Comparison of ENCODE assay signal across 9 cellular contexts in the genomic region with DNA sequence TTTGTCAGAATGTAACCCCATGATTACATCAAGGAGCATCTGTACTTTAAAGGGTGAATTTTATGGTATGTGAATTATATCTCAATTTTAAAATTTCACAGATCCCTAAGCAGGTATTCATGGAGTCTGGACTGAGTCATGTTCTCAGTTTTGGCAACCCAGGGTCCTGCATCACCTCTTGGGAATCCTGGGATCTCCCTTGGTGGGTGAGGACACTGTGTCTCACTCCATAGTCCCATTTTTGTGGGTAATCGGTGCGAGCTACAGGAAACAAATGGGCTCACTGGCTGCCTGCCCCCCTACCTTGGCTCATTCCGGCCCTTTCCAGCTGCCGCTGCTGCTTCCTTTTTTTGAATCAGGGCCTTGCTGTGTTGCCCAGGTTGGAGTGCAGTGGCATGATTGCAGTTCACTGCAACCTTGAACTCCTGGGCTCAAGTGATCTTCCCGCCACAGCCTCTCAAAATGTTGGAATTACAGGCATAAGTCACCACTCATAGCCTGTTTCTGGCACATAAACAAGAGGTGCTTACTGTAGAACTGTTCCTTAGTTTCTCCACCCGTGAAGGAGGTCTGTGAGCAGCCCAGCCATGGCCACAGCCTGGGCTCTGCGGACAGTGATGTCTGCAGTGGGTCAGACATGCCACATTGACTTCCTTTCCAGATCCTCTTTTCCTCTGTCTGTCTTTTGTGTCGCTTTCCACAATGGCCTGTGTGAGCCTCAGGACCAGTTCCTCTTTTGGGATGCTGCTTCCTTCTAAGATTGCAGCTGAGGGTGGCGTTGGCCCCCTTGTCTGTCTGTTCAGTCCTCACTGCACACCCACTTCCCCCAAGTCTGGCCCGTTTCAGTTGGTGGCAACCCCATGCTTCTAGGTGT. TPM values are rescaled to one million over a fixed set of nuclear protein-coding genes. Genes with fewer than 3 reads are reported as not detected.
DNase-seq lines count a peak whose midpoint lies in the region; ATAC-seq, FAIRE-seq and TF ChIP-seq lines count a peak whose summit lies in the region.
"Had no signal": no experiment of that assay in that cellular context is flagged by ENCODE, and none has a peak within 500 bp of the region (broad histone marks: within the 10 kb centered on the region; RNA-seq: fewer than 3 reads in every experiment).

No MANE protein-coding gene starts in this region.

- no peaks in the 10 kb centered on the region for H3K36me3 Mint-ChIP-seq in Calu3 (ENCODE audit: insufficient read depth, unreplicated experiment)

- no peak overlapping the region for H3K27ac Mint-ChIP-seq in Calu3 (ENCODE audit: unreplicated experiment)
- H3K27ac Mint-ChIP-seq: T-helper 1 cell treated with Interleukin-12 subunit alpha and Interleukin-12 subunit beta and Interleukin-4 antibody, amounts not matched to agents 30 μg/mL and 1 μg/mL, for 36 hours had no signal

- TF ChIP-seq CTCF in left lung (IDR thresholded peaks at IDR 0.05) (no peak), Calu3 (IDR thresholded peaks at IDR 0.05; ENCODE audit: unreplicated experiment) (no peak)

- H3K27me3 ChIP-seq in left lung, result no peaks in the 10 kb centered on the region

- no peaks in the 10 kb centered on the region for H3K9me3 ChIP-seq in left lung

- no peak for DNase-seq in GM12892 (ENCODE audit: insufficient read length)
- DNase-seq in SIG-M5 treated with dmso at 0.1 percent for 504 hours (lab: John Stamatoyannopoulos, UW; ENCODE audit: unreplicated experiment), result peak; percentile 86
- DNase-seq in left lung, result peak in 1 of 2 donors; percentile 50
- no peak for DNase-seq in activated T-cell treated with anti-CD3 and anti-CD28 coated beads, Interleukin-2, amount 50 U/mL, for 1 hour
- no peak for DNase-seq in NCI-H2171 (lab: John Stamatoyannopoulos, UW)
- no peak for DNase-seq in middle frontal gyrus (ENCODE audit: extremely low spot score, low spot score)
- no peak for DNase-seq in Calu3

- FAIRE-seq in GM12892 (lab: Jason Lieb, UNC), result peak; percentile 87

- ATAC-seq in HG02970 (IDR thresholded peaks at IDR 0.05; ENCODE audit: low FRiP score, unreplicated experiment) (peak; percentile 12), left lung (peak; percentile 62)

- H3K4me3 ChIP-seq in left lung, result no peak overlapping the region

- no peaks in the 10 kb centered on the region for H3K9me3 Mint-ChIP-seq in Calu3 (ENCODE audit: low read depth, unreplicated experiment)
- H3K9me3 Mint-ChIP-seq: T-helper 1 cell treated with Interleukin-12 subunit alpha and Interleukin-12 subunit beta and Interleukin-4 antibody, amounts not matched to agents 30 μg/mL and 1 μg/mL, for 36 hours had no signal

- no peaks in the 10 kb centered on the region for H3K36me3 ChIP-seq in left lung

- intact Hi-C loops in left lung (cut with DNase I) (no loop called here), Calu3 (cut with micrococcal nuclease; ENCODE audit: unreplicated experiment) (no loop called here)

- CTCF ChIA-PET in Calu3 (lab: Charles Lee), result no interaction called here

- H3K4me1 ChIP-seq in left lung, result peaks cover 5 to 42% of the 10 kb centered on the region in 2 donors

- no TSS peak for BruUV-seq in Calu3 (replicated peaks; lab: Mats Ljungman, UMichigan)

- H3K27ac ChIP-seq in left lung, result peak overlapping the region in 1 of 2 donors; percentile 48

- no peak for TF ChIP-seq POLR2A in GM12892 (IDR thresholded peaks at IDR 0.05; ENCODE audit: low read depth, low read length)

- H3K4me3 Mint-ChIP-seq in Calu3 (ENCODE audit: low read depth, unreplicated experiment), result no peak overlapping the region
- H3K4me3 Mint-ChIP-seq: T-helper 1 cell treated with Interleukin-12 subunit alpha and Interleukin-12 subunit beta and Interleukin-4 antibody, amounts not matched to agents 30 μg/mL and 1 μg/mL, for 36 hours had no signal

- peaks cover 74% of the 10 kb centered on the region for H3K27me3 Mint-ChIP-seq in Calu3 (ENCODE audit: unreplicated experiment)

- no peaks in the 10 kb centered on the region for H3K4me1 Mint-ChIP-seq in Calu3 (ENCODE audit: low read depth, unreplicated experiment)

RNA-seq across cellular contexts. Expression of a gene that starts 14.5 kb away (rescaled TPM):
- 2.2 TPM for polyA plus RNA-seq in GM12892 (2012; ENCODE audit: missing spikeins)
- 10 to 100 TPM; 10.1 to 10.8 TPM for total RNA-seq in left lung
- total RNA-seq in Calu3 (2022), result 0.38 and 1.5 TPM in 2 replicates

RNA-seq across cellular contexts. Expression of a gene that starts 51.5 kb away (rescaled TPM):
- polyA plus RNA-seq in GM12892 (2012; ENCODE audit: missing spikeins), result not detected
- total RNA-seq in left lung (not detected), Calu3 (2022) (not detected in 2 replicates)
